Comparison of ENCODE assay signal across 8 cellular contexts in genomic region chr3:38646630-38647029, GRCh38. TPM values are rescaled to one million over a fixed set of nuclear protein-coding genes. Genes with fewer than 3 reads are reported as not detected.
DNase-seq lines count a peak whose midpoint lies in the region; ATAC-seq, FAIRE-seq and TF ChIP-seq lines count a peak whose summit lies in the region.

No MANE protein-coding gene starts in this region.

- POLR2A ChIA-PET in activated CD4-positive, alpha-beta T cell treated with anti-CD3 and anti-CD28 coated beads, Interleukin-2, amount 10 ng/mL, durations not matched to agents 7 days and 5 days (lab: Charles Lee), result no interaction called here

- no peaks in the 10 kb centered on the region for H4K20me1 ChIP-seq in Loucy (ENCODE audit: insufficient read depth, low read length, poor library complexity, severe bottlenecking)

- H3K9me3 ChIP-seq in Loucy (ENCODE audit: insufficient read depth, low read depth, low read length) (no peaks in the 10 kb centered on the region), MG63 (no peaks in the 10 kb centered on the region)

- no peak for FAIRE-seq in bronchial epithelial cell (lab: Jason Lieb, UNC)

- H3K27ac Mint-ChIP-seq in activated CD4-positive, alpha-beta T cell treated with anti-CD3 and anti-CD28 coated beads, Interleukin-2, amount 10 ng/mL, durations not matched to agents 7 days and 5 days, result no peak overlapping the region
- H3K27ac Mint-ChIP-seq in osteocyte (ENCODE audit: unreplicated experiment), result no peak overlapping the region

- no peaks in the 10 kb centered on the region for H3K36me3 Mint-ChIP-seq in activated CD4-positive, alpha-beta T cell treated with anti-CD3 and anti-CD28 coated beads, Interleukin-2, amount 10 ng/mL, durations not matched to agents 7 days and 5 days (ENCODE audit: low read depth)
- no peaks in the 10 kb centered on the region for H3K36me3 Mint-ChIP-seq in osteocyte (ENCODE audit: unreplicated experiment)

- CTCF ChIA-PET in activated CD4-positive, alpha-beta T cell treated with anti-CD3 and anti-CD28 coated beads, Interleukin-2, amount 10 ng/mL, durations not matched to agents 7 days and 5 days (lab: Charles Lee), result interaction anchor here (1.2 kb wide), 2 partner anchors 9 to 137 kb away, joined by 3 to 6 read pairs; no protein-coding TSS in a partner anchor

- H3K4me1 Mint-ChIP-seq in activated CD4-positive, alpha-beta T cell treated with anti-CD3 and anti-CD28 coated beads, Interleukin-2, amount 10 ng/mL, durations not matched to agents 7 days and 5 days, result peaks cover 4% of the 10 kb centered on the region
- peaks cover 2% of the 10 kb centered on the region for H3K4me1 Mint-ChIP-seq in osteocyte (ENCODE audit: unreplicated experiment)

- no peak for ATAC-seq in GM21390 (IDR thresholded peaks at IDR 0.05; ENCODE audit: unreplicated experiment)

- H3K36me3 ChIP-seq in Loucy (ENCODE audit: insufficient read depth, low read length) (no peaks in the 10 kb centered on the region), bronchial epithelial cell (ENCODE audit: control insufficient read depth, insufficient read depth, low read length) (no peaks in the 10 kb centered on the region), MG63 (no peaks in the 10 kb centered on the region)

- no peaks in the 10 kb centered on the region for H3K9me3 Mint-ChIP-seq in activated CD4-positive, alpha-beta T cell treated with anti-CD3 and anti-CD28 coated beads, Interleukin-2, amount 10 ng/mL, durations not matched to agents 7 days and 5 days
- no peaks in the 10 kb centered on the region for H3K9me3 Mint-ChIP-seq in osteocyte (ENCODE audit: unreplicated experiment)

- no peaks in the 10 kb centered on the region for H3K79me2 ChIP-seq in Loucy (ENCODE audit: insufficient read depth, low read length)

- peaks cover 3% of the 10 kb centered on the region for H3K27me3 Mint-ChIP-seq in activated CD4-positive, alpha-beta T cell treated with anti-CD3 and anti-CD28 coated beads, Interleukin-2, amount 10 ng/mL, durations not matched to agents 7 days and 5 days
- H3K27me3 Mint-ChIP-seq in osteocyte (ENCODE audit: unreplicated experiment), result peaks cover 16% of the 10 kb centered on the region

- H3K4me3 ChIP-seq in Loucy (ENCODE audit: low read length, poor library complexity, severe bottlenecking), result no peak overlapping the region
- no peak overlapping the region for H3K4me3 ChIP-seq in bronchial epithelial cell (ENCODE audit: low read depth, low read length)
- no peak overlapping the region for H3K4me3 ChIP-seq in MG63

- no peaks in the 10 kb centered on the region for H3K4me1 ChIP-seq in Loucy (ENCODE audit: insufficient read depth, low read length, poor library complexity, severe bottlenecking)

- no peak overlapping the region for H3K4me3 Mint-ChIP-seq in activated CD4-positive, alpha-beta T cell treated with anti-CD3 and anti-CD28 coated beads, Interleukin-2, amount 10 ng/mL, durations not matched to agents 7 days and 5 days
- no peak overlapping the region for H3K4me3 Mint-ChIP-seq in osteocyte (ENCODE audit: unreplicated experiment)

- no peak overlapping the region for H3K9ac ChIP-seq in Loucy (ENCODE audit: low read depth, low read length, poor library complexity, severe bottlenecking)

- no peak overlapping the region for H3K4me2 ChIP-seq in Loucy (ENCODE audit: low read depth, low read length, poor library complexity, severe bottlenecking)

- no peaks in the 10 kb centered on the region for H3K9me2 ChIP-seq in Loucy (replicated peaks; ENCODE audit: low read depth, low read length)

- TF ChIP-seq CTCF in Loucy (conservative IDR thresholded peaks at IDR 0.05; ENCODE audit: low read length) (peak; percentile 85), bronchial epithelial cell (IDR thresholded peaks at IDR 0.05; ENCODE audit: insufficient read depth, low read length, severe bottlenecking) (peak; percentile 27), osteocyte (IDR thresholded peaks at IDR 0.05) (peak; percentile 51)

- H2AFZ ChIP-seq in Loucy (ENCODE audit: low read length), result no peak overlapping the region

- no peaks in the 10 kb centered on the region for H3K27me3 ChIP-seq in Loucy (ENCODE audit: insufficient read depth, low read length, poor library complexity, severe bottlenecking)
- peaks cover 12% of the 10 kb centered on the region for H3K27me3 ChIP-seq in bronchial epithelial cell (ENCODE audit: control insufficient read depth, insufficient read depth, low read length)
- peaks cover 3% of the 10 kb centered on the region; the same call in 1 of the 2 replicates for H3K27me3 ChIP-seq in MG63

- peak; percentile 19 for DNase-seq in activated CD4-positive, alpha-beta T cell treated with anti-CD3 and anti-CD28 coated beads, Interleukin-2, amount 10 ng/mL, durations not matched to agents 7 days and 5 days
- no peak for DNase-seq in activated CD4-positive, alpha-beta T cell treated with anti-CD3 and anti-CD28 coated beads for 1 hour
- DNase-seq in bronchial epithelial cell (ENCODE audit: low read depth) (peak; percentile 16), osteocyte (ENCODE audit: extremely low spot score, unreplicated experiment) (peak; percentile 57), MG63 (no peak), NCI-H774 (lab: John Stamatoyannopoulos, UW) (no peak)

- no peaks in the 10 kb centered on the region for H3F3A ChIP-seq in Loucy (ENCODE audit: low read depth)

RNA-seq across cellular contexts. Expression of gene SCN5A, which starts 2.9 kb away (rescaled TPM):
- total RNA-seq in activated CD4-positive, alpha-beta T cell treated with anti-CD3 and anti-CD28 coated beads, Interleukin-2, amount 10 ng/mL, durations not matched to agents 7 days and 5 days, result not detected
- total RNA-seq in bronchial epithelial cell, result under 0.01 TPM in 1 of 2 replicates, not detected in the other
- not detected in 2 replicates for total RNA-seq in osteocyte
- not detected in 2 replicates for total RNA-seq in MG63 (2014; rRNA removed; shearing (Covaris generic); ENCODE audit: low replicate concordance)

Comparison
In these comparisons a context has a peak if more than half of its experiments do, and no peak if none do; other contexts are left out.
1. DNase-seq: peak in activated CD4-positive, alpha-beta T cell treated with anti-CD3 and anti-CD28 coated beads, Interleukin-2, amount 10 ng/mL, durations not matched to agents 7 days and 5 days (single experiment), bronchial epithelial cell (single experiment) and osteocyte (single experiment); none in activated CD4-positive, alpha-beta T cell treated with anti-CD3 and anti-CD28 coated beads for 1 hour (single experiment), MG63 (single experiment) and NCI-H774 (single experiment).
2. CTCF ChIP-seq: peak in every context shown above with its lines; median percentile 85 in Loucy; 51 in osteocyte; 27 in bronchial epithelial cell.